20 cellular contexts compared by ENCODE assay signal in the genomic region with DNA sequence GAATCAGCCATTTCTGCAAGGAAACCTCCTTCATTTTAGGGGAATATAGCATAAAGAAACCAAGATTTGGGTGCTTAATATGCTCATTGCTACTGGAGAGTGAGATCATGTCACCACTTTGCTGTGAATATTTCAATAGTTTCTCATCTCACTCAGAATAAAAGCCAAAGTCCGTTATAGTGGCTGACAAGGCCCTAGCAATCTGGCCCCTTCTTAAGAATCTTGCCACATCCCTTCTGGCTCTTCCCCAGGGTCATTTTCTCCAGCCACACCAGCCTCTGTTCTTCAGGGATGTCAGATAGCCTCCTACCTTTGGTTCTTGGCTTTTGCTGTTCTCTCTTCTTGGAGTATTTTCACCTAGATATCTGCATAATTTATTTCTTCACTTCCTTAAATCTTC. TPM values are rescaled to one million over a fixed set of nuclear protein-coding genes. Genes with fewer than 3 reads are reported as not detected.
"Had no signal": no experiment of that assay in that cellular context is flagged by ENCODE, and none has a peak within 500 bp of the region (broad histone marks: within the 10 kb centered on the region; RNA-seq: fewer than 3 reads in every experiment).

No MANE protein-coding gene starts in this region.

- H3K4me1 ChIP-seq: breast epithelium had no signal

- H3K36me3 ChIP-seq: breast epithelium, esophagus muscularis mucosa, thyroid gland had no signal

- H3K27me3 ChIP-seq: breast epithelium, esophagus muscularis mucosa, thyroid gland had no signal

- H3K9me3 ChIP-seq: breast epithelium, esophagus muscularis mucosa, thyroid gland had no signal

- ATAC-seq: activated CD8-positive, alpha-beta T cell treated with anti-CD3 and anti-CD28 coated beads for 36 hours; activated naive CD8-positive, alpha-beta T cell treated with anti-CD3 and anti-CD28 coated beads, Interleukin-2, amount 50 U/mL, for 24 hours; SK-N-SH treated with all-trans-retinoic acid at 6 μM for 48 hours had no signal

- FAIRE-seq: endothelial cell of umbilical vein, keratinocyte, small intestine had no signal

- H3K4me3 ChIP-seq: breast epithelium, esophagus muscularis mucosa, thyroid gland had no signal

- H3K27ac ChIP-seq: breast epithelium, thyroid gland had no signal

- DNase-seq: activated CD4-positive, alpha-beta T cell treated with anti-CD3 and anti-CD28 coated beads for 48 hours; activated CD4-positive, CD25-positive, alpha-beta regulatory T cell; activated CD8-positive, alpha-beta T cell treated with anti-CD3 and anti-CD28 coated beads for 36 hours; activated naive CD4-positive, alpha-beta T cell treated with anti-CD3 and anti-CD28 coated beads, Interleukin-2, amount 10 ng/mL, durations not matched to agents 7 days and 5 days; activated naive CD8-positive, alpha-beta T cell treated with anti-CD3 and anti-CD28 coated beads, Interleukin-2, amount 50 U/mL, for 24 hours; activated T-cell treated with anti-CD3 and anti-CD28 coated beads, Interleukin-2, amount 50 U/mL, for 24 hours; aorta; effector memory CD4-positive, alpha-beta T cell; stimulated activated CD4-positive, alpha-beta T cell treated with anti-CD3 and anti-CD28 coated beads, Interleukin-15, amount 100 ng/mL, for 24 hours; stimulated activated CD4-positive, alpha-beta T cell treated with anti-CD3 and anti-CD28 coated beads, Interleukin-4, amount 100 ng/mL, for 1 hour; T-helper 1 cell; T-helper 9 cell; thyroid gland had no signal

RNA-seq across cellular contexts. Expression of gene MLIP, which starts 24.8 kb away (rescaled TPM):
- total RNA-seq: activated CD8-positive, alpha-beta T cell treated with anti-CD3 and anti-CD28 coated beads for 36 hours; fibroblast of villous mesenchyme had no signal
